In genomic region chr6:23390221-23390620, GRCh38 we compare ENCODE assay signal across 2 cellular contexts.
TF ChIP-seq lines count a peak whose summit lies in the region.

No MANE protein-coding gene starts in this region.

TF ChIP-seq in HepG2, 621 proteins besides CTCF, POLR2A, EP300 and RAD21:
- TF ChIP-seq CEBPB (IDR thresholded peaks at IDR 0.05; ENCODE audit: borderline replicate concordance, low read depth, low read length), result peak; percentile 28; the same call in 1 of the 2 replicates
- TF ChIP-seq ZNF7 (CRISPR knock-in tag; IDR thresholded peaks at IDR 0.05), result no peak
- no peak for TF ChIP-seq HDAC6 (IDR thresholded peaks at IDR 0.05; ENCODE audit: low read depth, low read length)
- TF ChIP-seq KDM3A (CRISPR knock-in tag; IDR thresholded peaks at IDR 0.05; ENCODE audit: low read depth), result no peak
- no peak for TF ChIP-seq SMYD3 (CRISPR knock-in tag; IDR thresholded peaks at IDR 0.05)

TF ChIP-seq in IMR-90, 13 proteins besides CTCF, POLR2A, EP300 and RAD21:
- TF ChIP-seq CEBPB (IDR thresholded peaks at IDR 0.05; ENCODE audit: low read depth, low read length) (0 out of 2 replicates have a peak, but pooled peaks have one; percentile 7), SMC3 (IDR thresholded peaks at IDR 0.05; ENCODE audit: low read depth, low read length) (no peak)
